In genomic region chr22:39166547-39166946, GRCh38 we compare ENCODE assay signal across 8 cellular contexts.
"Had no signal": no experiment of that assay in that cellular context is flagged by ENCODE, and none has a peak within 500 bp of the region (broad histone marks: within the 10 kb centered on the region; RNA-seq: fewer than 3 reads in every experiment).

No MANE protein-coding gene starts in this region.

- ATAC-seq: GM12878 had no signal

- FAIRE-seq: G401.6, GM12878, GM12891, GM12892, GM18507, GM19239 had no signal

- H3K4me3 ChIP-seq: GM12878 had no signal

- DNase-seq: GDM1, GF-D8 had no signal
